8 cellular contexts compared by ENCODE assay signal in genomic region chr14:90301580-90302181, GRCh38.
DNase-seq lines count a peak whose midpoint lies in the region; ATAC-seq and TF ChIP-seq lines count a peak whose summit lies in the region.

No MANE protein-coding gene starts in this region.

- H3K4me3 ChIP-seq in GM06990 (replicated peaks; ENCODE audit: low read depth, low read length) = no peak overlapping the region

- no peak for ATAC-seq in GM21515 (IDR thresholded peaks at IDR 0.05; ENCODE audit: unreplicated experiment)

- DNase-seq in GM06990 (ENCODE audit: extremely low read depth, insufficient read length) (no peak), NCI-H146 treated with DMSO at 0.1 percent for 48 hours (lab: John Stamatoyannopoulos, UW; ENCODE audit: unreplicated experiment) (peak; percentile 18), astrocyte of the hippocampus (ENCODE audit: low read depth, low spot score) (peak; percentile 76), inferior parietal cortex (ENCODE audit: extremely low spot score) (peak; percentile 84), stromal cell of bone marrow (ENCODE audit: low read depth) (peak; percentile 25), D341Med (ENCODE audit: low spot score) (no peak)
- no peak for DNase-seq in activated effector memory CD4-positive, alpha-beta T cell treated with anti-CD3 and anti-CD28 coated beads, Interleukin-2, amount 50 U/mL, for 16 hours

- no peaks in the 10 kb centered on the region for H3K27me3 ChIP-seq in GM06990 (replicated peaks; ENCODE audit: control insufficient read depth, insufficient read depth, low read length)

- H3K36me3 ChIP-seq in GM06990 (ENCODE audit: control insufficient read depth, insufficient read depth, low read length) = peaks cover 4% of the 10 kb centered on the region

- peak; percentile 19 for TF ChIP-seq CTCF in GM06990 (IDR thresholded peaks at IDR 0.05; ENCODE audit: insufficient read depth, low read length, poor library complexity, severe bottlenecking)

Comparison
In these comparisons a context has a peak if more than half of its experiments do, and no peak if none do; other contexts are left out.
1. DNase-seq: peak in NCI-H146 treated with DMSO at 0.1 percent for 48 hours (single experiment), astrocyte of the hippocampus (single experiment), inferior parietal cortex (single experiment) and stromal cell of bone marrow (single experiment); none in GM06990 (single experiment), activated effector memory CD4-positive, alpha-beta T cell treated with anti-CD3 and anti-CD28 coated beads, Interleukin-2, amount 50 U/mL, for 16 hours (single experiment) and D341Med (single experiment).